ENCODE assay signal across 7 cellular contexts in genomic region chrX:51461053-51462050, GRCh38. TPM values are rescaled to one million over a fixed set of nuclear protein-coding genes. Genes with fewer than 3 reads are reported as not detected.
A peak's percentile ranks its signal among the peaks of the same experiment; 100 is the strongest.
DNase-seq lines count a peak whose midpoint lies in the region; ATAC-seq and TF ChIP-seq lines count a peak whose summit lies in the region.

No MANE protein-coding gene starts in this region.

- H3K9ac ChIP-seq in OCI-LY1 (ENCODE audit: low read length): no peak overlapping the region

- H3K79me2 ChIP-seq in OCI-LY1 (ENCODE audit: insufficient read depth, low read length): no peaks in the 10 kb centered on the region
- H3K79me2 ChIP-seq in osteoblast (ENCODE audit: insufficient read depth, low read length): no peaks in the 10 kb centered on the region

- H2AFZ ChIP-seq in OCI-LY1 (ENCODE audit: low read length): no peak overlapping the region
- H2AFZ ChIP-seq in osteoblast (ENCODE audit: low read length): no peak overlapping the region

- H3K27ac ChIP-seq in OCI-LY1 (ENCODE audit: low read depth, low read length, poor library complexity, severe bottlenecking) (no peak overlapping the region), osteoblast (ENCODE audit: low read depth, low read length) (no peak overlapping the region)

- H3K9me2 ChIP-seq in OCI-LY1 (ENCODE audit: low read depth, low read length): no peaks in the 10 kb centered on the region

- H3F3A ChIP-seq in OCI-LY1 (ENCODE audit: insufficient read depth, low read length): no peaks in the 10 kb centered on the region

- TF ChIP-seq CTCF in OCI-LY1 (IDR thresholded peaks at IDR 0.05; ENCODE audit: low read length) (peak; percentile 57), epithelial cell of esophagus (IDR thresholded peaks at IDR 0.05; ENCODE audit: insufficient read depth, low read depth, low read length, missing control alignments) (peak; percentile 61), osteoblast (IDR thresholded peaks at IDR 0.05; ENCODE audit: extremely low read depth, low read depth, low read length) (peak; percentile 87)

- peak; percentile 25 for DNase-seq in DMS53 treated with DMSO at 0.1 percent for 48 hours (lab: John Stamatoyannopoulos, UW; ENCODE audit: unreplicated experiment)
- peak; percentile 35 for DNase-seq in epithelial cell of esophagus (ENCODE audit: low read depth)
- peak; percentile 18 for DNase-seq in osteoblast (ENCODE audit: insufficient read length, low spot score, missing footprints)
- no peak for DNase-seq in NCI-H226

- no peak overlapping the region for H3K4me3 ChIP-seq in OCI-LY1 (ENCODE audit: low read depth, low read length, poor library complexity, severe bottlenecking)
- H3K4me3 ChIP-seq in epithelial cell of esophagus (ENCODE audit: low read length): no peak overlapping the region
- H3K4me3 ChIP-seq in osteoblast (ENCODE audit: insufficient read depth, low read length): no peak overlapping the region

- peak; percentile 47 for ATAC-seq in GM19463 (IDR thresholded peaks at IDR 0.05; ENCODE audit: unreplicated experiment)
- no peak for ATAC-seq in GM18498 (IDR thresholded peaks at IDR 0.05; ENCODE audit: unreplicated experiment)

- no peaks in the 10 kb centered on the region for H3K9me3 ChIP-seq in OCI-LY1 (ENCODE audit: low read length)
- no peaks in the 10 kb centered on the region for H3K9me3 ChIP-seq in osteoblast (ENCODE audit: low read depth, low read length)

- H3K36me3 ChIP-seq in OCI-LY1 (ENCODE audit: insufficient read depth, low read length) (no peaks in the 10 kb centered on the region), osteoblast (ENCODE audit: insufficient read depth, low read length) (no peaks in the 10 kb centered on the region)

- H3K4me1 ChIP-seq in OCI-LY1 (ENCODE audit: insufficient read depth, low read length, severe bottlenecking): no peaks in the 10 kb centered on the region
- H3K4me1 ChIP-seq in osteoblast (ENCODE audit: insufficient read depth, low read length): no peaks in the 10 kb centered on the region

- H3K4me2 ChIP-seq in OCI-LY1 (ENCODE audit: low read length) (no peak overlapping the region), osteoblast (ENCODE audit: insufficient read depth, low read length) (no peak overlapping the region)

- no peaks in the 10 kb centered on the region for H4K20me1 ChIP-seq in OCI-LY1 (ENCODE audit: insufficient read depth, low read length)
- no peaks in the 10 kb centered on the region for H4K20me1 ChIP-seq in osteoblast (ENCODE audit: insufficient read depth, low read length)

- H3K27me3 ChIP-seq in OCI-LY1 (ENCODE audit: insufficient read depth, low read length) (no peaks in the 10 kb centered on the region), osteoblast (ENCODE audit: insufficient read depth, low read length) (peaks cover 7% of the 10 kb centered on the region)

RNA-seq across cellular contexts. Expression of gene NUDT11, which starts 35.0 kb away (rescaled TPM):
- 17.4 and 18.3 TPM in 2 replicates for total RNA-seq in osteoblast
